ENCODE assay signal across 10 cellular contexts in genomic region chrX:45186643-45187026, GRCh38. TPM values are rescaled to one million over a fixed set of nuclear protein-coding genes. Genes with fewer than 3 reads are reported as not detected.
DNase-seq lines count a peak whose midpoint lies in the region; ATAC-seq and TF ChIP-seq lines count a peak whose summit lies in the region.
"Had no signal": no experiment of that assay in that cellular context is flagged by ENCODE, and none has a peak within 500 bp of the region (broad histone marks: within the 10 kb centered on the region; RNA-seq: fewer than 3 reads in every experiment).

No MANE protein-coding gene starts in this region.

- peak in 2 of 8 donors; percentile 10 for ATAC-seq in heart right ventricle
- ATAC-seq in left ventricle myocardium superior = no peak
- no peak for ATAC-seq in GM21825 (IDR thresholded peaks at IDR 0.05; ENCODE audit: unreplicated experiment)

- H3K4me1 ChIP-seq in heart right ventricle (peaks cover 0 to 21% (median 8%) of the 10 kb centered on the region in 9 donors), KMS-11 (ENCODE audit: low read depth, poor library complexity, severe bottlenecking) (no peaks in the 10 kb centered on the region)
- no peaks in the 10 kb centered on the region for H3K4me1 ChIP-seq in effector memory CD4-positive, alpha-beta T cell (ENCODE audit: control insufficient read depth, insufficient read depth, low read length, poor library complexity, severe bottlenecking)
- H3K4me1 ChIP-seq: thyroid gland had no signal

- H4K20me1 ChIP-seq in KMS-11 (ENCODE audit: insufficient read depth) = no peaks in the 10 kb centered on the region

- no peak overlapping the region for H3K9ac ChIP-seq in KMS-11

- peak overlapping the region; percentile 55 for H2AFZ ChIP-seq in KMS-11 (ENCODE audit: low read depth)

- DNase-seq in heart right ventricle (no peak), left ventricle myocardium superior (no peak), GDM1 (lab: John Stamatoyannopoulos, UW) (no peak), GF-D8 (lab: John Stamatoyannopoulos, UW) (no peak)
- DNase-seq in effector memory CD4-positive, alpha-beta T cell = no peak
- DNase-seq: activated gamma-delta T cell had no signal

- TF ChIP-seq CTCF in heart right ventricle (IDR thresholded peaks at IDR 0.05) (no peak), KMS-11 (conservative IDR thresholded peaks at IDR 0.05; ENCODE audit: low read depth, low read length) (no peak)

- H3K4me3 ChIP-seq in heart right ventricle (peak overlapping the region in 7 of 10 donors; percentile 10 to 53 (median 46)), KMS-11 (IDR thresholded peaks at IDR 0.05; ENCODE audit: insufficient read depth, low read depth, low read length) (no peak overlapping the region)
- peak overlapping the region; percentile 37 for H3K4me3 ChIP-seq in effector memory CD4-positive, alpha-beta T cell (ENCODE audit: insufficient read depth, low read depth, low read length, poor library complexity, severe bottlenecking)

- H3K36me3 ChIP-seq in heart right ventricle (peaks cover 0 to 2% (median 0%) of the 10 kb centered on the region in 9 donors), KMS-11 (ENCODE audit: insufficient read depth) (no peaks in the 10 kb centered on the region)
- no peaks in the 10 kb centered on the region for H3K36me3 ChIP-seq in effector memory CD4-positive, alpha-beta T cell (ENCODE audit: control insufficient read depth, insufficient read depth, low read length)
- H3K36me3 ChIP-seq: thyroid gland had no signal

- H3K4me2 ChIP-seq in KMS-11 = no peak overlapping the region

- intact Hi-C loops in heart right ventricle (cut with DNase I) (loop anchor here in 3 of 10 donors (5.0 to 10.0 kb wide), 3 partner anchors 114 to 1232 kb away; no protein-coding TSS in a partner anchor), left ventricle myocardium superior (cut with micrococcal nuclease) (no loop called here)

- peak overlapping the region in 2 of 10 donors; percentile 16 to 52 for H3K27ac ChIP-seq in heart right ventricle
- no peak overlapping the region for H3K27ac ChIP-seq in KMS-11
- H3K27ac ChIP-seq in effector memory CD4-positive, alpha-beta T cell (ENCODE audit: insufficient read depth, low read length, poor library complexity, severe bottlenecking) = no peak overlapping the region
- H3K27ac ChIP-seq in temporal lobe (ENCODE audit: low read depth, low read length) = peak overlapping the region; percentile 93

- H3K27me3 ChIP-seq in heart right ventricle (peaks cover 0 to 33% (median 0%) of the 10 kb centered on the region in 7 donors), KMS-11 (ENCODE audit: insufficient read depth, low read depth) (no peaks in the 10 kb centered on the region)
- no peaks in the 10 kb centered on the region for H3K27me3 ChIP-seq in effector memory CD4-positive, alpha-beta T cell (replicated peaks; ENCODE audit: control insufficient read depth, insufficient read depth, low read length, poor library complexity, severe bottlenecking)
- H3K27me3 ChIP-seq: thyroid gland had no signal

- no peaks in the 10 kb centered on the region for H3K79me2 ChIP-seq in KMS-11 (ENCODE audit: insufficient read depth, low read depth)

- H3K9me3 ChIP-seq in heart right ventricle = no peaks in the 10 kb centered on the region
- H3K9me3 ChIP-seq in effector memory CD4-positive, alpha-beta T cell (ENCODE audit: control insufficient read depth, low read length) = no peaks in the 10 kb centered on the region
- H3K9me3 ChIP-seq: thyroid gland had no signal

- WGBS in heart right ventricle, 2 donors = 33 to 34% methylated on average over 4 of the region's 4 CpGs

RNA-seq across cellular contexts. Expression of gene DIPK2B, which starts 14.0 kb away (rescaled TPM):
- total RNA-seq in heart right ventricle (10 to 100 TPM in 8 of 10 donors, 1 to 10 TPM in 2; 9.3 to 31.7 (median 16.1) TPM), left ventricle myocardium superior (20.8 TPM), temporal lobe (6.4 TPM)
- polyA plus RNA-seq in heart right ventricle = 10 to 100 TPM; 12.2 to 24.5 TPM
